In genomic region chr19:29672933-29673336, GRCh38 we compare ENCODE assay signal across 8 cellular contexts. TPM values are rescaled to one million over a fixed set of nuclear protein-coding genes. Genes with fewer than 3 reads are reported as not detected.
DNase-seq lines count a peak whose midpoint lies in the region; TF ChIP-seq lines count a peak whose summit lies in the region.

No MANE protein-coding gene starts in this region.

- H3K9me3 ChIP-seq in MG63, result no peaks in the 10 kb centered on the region

- peak; percentile 6 for TF ChIP-seq CTCF in GM12873 (IDR thresholded peaks at IDR 0.05; ENCODE audit: insufficient read depth, low read depth, low read length, missing control alignments)

- H3K4me1 Mint-ChIP-seq in activated T-helper 2 cell treated with anti-CD3 and anti-CD28 coated beads, Interferon-gamma antibody, Interleukin-2, Interleukin-4, amounts not matched to agents 10 μg/mL and 5 μg/mL and 100 μg/mL, durations not matched to agents 14 hours and 24 hours and 36 hours (ENCODE audit: low read depth), result peaks cover 63% of the 10 kb centered on the region

- no peak overlapping the region for H3K4me3 ChIP-seq in MG63

- no peaks in the 10 kb centered on the region for H3K27me3 Mint-ChIP-seq in activated T-helper 2 cell treated with anti-CD3 and anti-CD28 coated beads, Interferon-gamma antibody, Interleukin-2, Interleukin-4, amounts not matched to agents 10 μg/mL and 5 μg/mL and 100 μg/mL, durations not matched to agents 14 hours and 24 hours and 36 hours (ENCODE audit: low read depth)

- no peaks in the 10 kb centered on the region for H3K9me3 Mint-ChIP-seq in activated T-helper 2 cell treated with anti-CD3 and anti-CD28 coated beads, Interferon-gamma antibody, Interleukin-2, Interleukin-4, amounts not matched to agents 10 μg/mL and 5 μg/mL and 100 μg/mL, durations not matched to agents 14 hours and 24 hours and 36 hours

- intact Hi-C loops in activated T-helper 2 cell treated with anti-CD3 and anti-CD28 coated beads, Interferon-gamma antibody, Interleukin-2, Interleukin-4, amounts not matched to agents 10 μg/mL and 5 μg/mL and 100 μg/mL, durations not matched to agents 14 hours and 24 hours and 36 hours (cut with micrococcal nuclease), result loop anchor here (1.0 kb wide), 1 partner anchor 14 kb away; no protein-coding TSS in a partner anchor

- peak overlapping the region; percentile 67 for H3K4me3 Mint-ChIP-seq in activated T-helper 2 cell treated with anti-CD3 and anti-CD28 coated beads, Interferon-gamma antibody, Interleukin-2, Interleukin-4, amounts not matched to agents 10 μg/mL and 5 μg/mL and 100 μg/mL, durations not matched to agents 14 hours and 24 hours and 36 hours (ENCODE audit: low read depth)

- H3K27me3 ChIP-seq in MG63, result no peaks in the 10 kb centered on the region

- peaks cover 77% of the 10 kb centered on the region for H3K36me3 Mint-ChIP-seq in activated T-helper 2 cell treated with anti-CD3 and anti-CD28 coated beads, Interferon-gamma antibody, Interleukin-2, Interleukin-4, amounts not matched to agents 10 μg/mL and 5 μg/mL and 100 μg/mL, durations not matched to agents 14 hours and 24 hours and 36 hours (ENCODE audit: low read depth)

- peak overlapping the region; percentile 87 for H3K27ac Mint-ChIP-seq in activated T-helper 2 cell treated with anti-CD3 and anti-CD28 coated beads, Interferon-gamma antibody, Interleukin-2, Interleukin-4, amounts not matched to agents 10 μg/mL and 5 μg/mL and 100 μg/mL, durations not matched to agents 14 hours and 24 hours and 36 hours

- DNase-seq in HuH-7 (ENCODE audit: low spot score) (peak; percentile 5), OCI-M2 (lab: John Stamatoyannopoulos, UW; ENCODE audit: unreplicated experiment) (no peak), NCI-H1092 treated with DMSO at 0.1 percent for 48 hours (lab: John Stamatoyannopoulos, UW) (no peak), MG63 (no peak), NCI-H1105 (lab: John Stamatoyannopoulos, UW) (no peak)
- peak; percentile 75 for DNase-seq in activated T-helper 2 cell treated with anti-CD3 and anti-CD28 coated beads, Interferon-gamma antibody, Interleukin-2, Interleukin-4, amounts not matched to agents 10 μg/mL and 5 μg/mL and 100 μg/mL, durations not matched to agents 14 hours and 24 hours and 36 hours (ENCODE audit: low spot score)
- DNase-seq in stimulated activated CD4-positive, alpha-beta T cell treated with anti-CD3 and anti-CD28 coated beads, Interleukin-12 subunit alpha, Interleukin-12 subunit beta, amount 100 ng/mL, for 24 hours (ENCODE audit: low read depth in 2 of 2), result peak; percentile 73 to 76

- peaks cover 54% of the 10 kb centered on the region for H3K36me3 ChIP-seq in MG63

RNA-seq across cellular contexts. Expression of gene PLEKHF1, which starts 7.7 kb away (rescaled TPM):
- 28.0 and 30.3 TPM in 2 replicates for total RNA-seq in activated T-helper 2 cell treated with anti-CD3 and anti-CD28 coated beads, Interferon-gamma antibody, Interleukin-2, Interleukin-4, amounts not matched to agents 10 μg/mL and 5 μg/mL and 100 μg/mL, durations not matched to agents 14 hours and 24 hours and 36 hours
- 22.2 and 37.5 TPM in 2 replicates for total RNA-seq in MG63 (2014; rRNA removed; shearing (Covaris generic); ENCODE audit: low replicate concordance)

RNA-seq across cellular contexts. Expression of gene C19orf12, which starts 42.1 kb away (rescaled TPM):
- 41.9 and 42.2 TPM in 2 replicates for total RNA-seq in activated T-helper 2 cell treated with anti-CD3 and anti-CD28 coated beads, Interferon-gamma antibody, Interleukin-2, Interleukin-4, amounts not matched to agents 10 μg/mL and 5 μg/mL and 100 μg/mL, durations not matched to agents 14 hours and 24 hours and 36 hours
- 35.6 and 47.0 TPM in 2 replicates for total RNA-seq in MG63 (2014; rRNA removed; shearing (Covaris generic); ENCODE audit: low replicate concordance)

Comparison
In these comparisons a context has a peak if more than half of its experiments do, and no peak if none do; other contexts are left out.
1. DNase-seq: peak in HuH-7 (single experiment), activated T-helper 2 cell treated with anti-CD3 and anti-CD28 coated beads, Interferon-gamma antibody, Interleukin-2, Interleukin-4, amounts not matched to agents 10 μg/mL and 5 μg/mL and 100 μg/mL, durations not matched to agents 14 hours and 24 hours and 36 hours (single experiment) and stimulated activated CD4-positive, alpha-beta T cell treated with anti-CD3 and anti-CD28 coated beads, Interleukin-12 subunit alpha, Interleukin-12 subunit beta, amount 100 ng/mL, for 24 hours (2 of 2); none in OCI-M2 (single experiment), NCI-H1092 treated with DMSO at 0.1 percent for 48 hours (single experiment), MG63 (single experiment) and NCI-H1105 (single experiment).